1 cellular context compared by ENCODE assay signal in the genomic region with DNA sequence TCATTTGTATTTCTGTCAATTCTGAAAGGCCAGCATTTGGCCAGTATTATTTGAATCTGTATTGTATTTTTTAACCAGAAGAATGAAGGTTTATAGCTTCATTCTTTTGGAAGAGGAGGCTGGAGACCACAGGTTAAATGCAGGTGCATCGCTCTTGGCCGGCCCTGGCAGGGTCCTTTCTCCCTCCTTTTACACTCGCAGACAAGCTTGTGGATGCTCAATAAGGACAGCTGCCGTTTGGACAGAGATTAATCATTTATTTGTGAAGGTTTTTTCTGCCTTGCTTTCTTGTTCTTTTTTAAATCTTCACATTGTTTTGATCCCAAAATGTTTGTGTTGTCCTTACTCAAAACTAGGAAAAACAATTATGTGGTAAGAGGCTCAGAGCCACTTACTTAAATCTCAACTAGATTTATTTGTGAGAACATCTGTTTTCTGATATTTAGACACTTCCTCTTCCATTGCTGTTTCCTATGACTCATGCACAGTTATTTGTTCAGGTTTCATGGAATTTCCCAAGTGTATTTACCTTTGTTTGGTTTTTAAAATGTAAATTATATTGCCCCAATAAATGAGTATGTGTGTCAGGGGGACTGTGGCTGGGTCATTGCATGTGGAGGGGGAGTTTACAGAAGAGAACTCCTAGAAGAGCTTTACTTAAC.
A peak's percentile ranks its signal among the peaks of the same experiment; 100 is the strongest.
TF ChIP-seq lines count a peak whose summit lies in the region.

No MANE protein-coding gene starts in this region.

TF ChIP-seq in HEK293, 187 proteins besides CTCF, POLR2A, EP300 and RAD21 (continued from another document):
- TF ChIP-seq, protein P1, sequence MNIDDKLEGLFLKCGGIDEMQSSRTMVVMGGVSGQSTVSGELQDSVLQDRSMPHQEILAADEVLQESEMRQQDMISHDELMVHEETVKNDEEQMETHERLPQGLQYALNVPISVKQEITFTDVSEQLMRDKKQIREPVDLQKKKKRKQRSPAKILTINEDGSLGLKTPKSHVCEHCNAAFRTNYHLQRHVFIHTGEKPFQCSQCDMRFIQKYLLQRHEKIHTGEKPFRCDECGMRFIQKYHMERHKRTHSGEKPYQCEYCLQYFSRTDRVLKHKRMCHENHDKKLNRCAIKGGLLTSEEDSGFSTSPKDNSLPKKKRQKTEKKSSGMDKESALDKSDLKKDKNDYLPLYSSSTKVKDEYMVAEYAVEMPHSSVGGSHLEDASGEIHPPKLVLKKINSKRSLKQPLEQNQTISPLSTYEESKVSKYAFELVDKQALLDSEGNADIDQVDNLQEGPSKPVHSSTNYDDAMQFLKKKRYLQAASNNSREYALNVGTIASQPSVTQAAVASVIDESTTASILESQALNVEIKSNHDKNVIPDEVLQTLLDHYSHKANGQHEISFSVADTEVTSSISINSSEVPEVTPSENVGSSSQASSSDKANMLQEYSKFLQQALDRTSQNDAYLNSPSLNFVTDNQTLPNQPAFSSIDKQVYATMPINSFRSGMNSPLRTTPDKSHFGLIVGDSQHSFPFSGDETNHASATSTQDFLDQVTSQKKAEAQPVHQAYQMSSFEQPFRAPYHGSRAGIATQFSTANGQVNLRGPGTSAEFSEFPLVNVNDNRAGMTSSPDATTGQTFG (tag by site-specific recombination; IDR thresholded peaks at IDR 0.05; ENCODE audit: borderline replicate concordance) = 0 out of 2 replicates have a peak, but pooled peaks have one; percentile 33
- TF ChIP-seq, protein P2, sequence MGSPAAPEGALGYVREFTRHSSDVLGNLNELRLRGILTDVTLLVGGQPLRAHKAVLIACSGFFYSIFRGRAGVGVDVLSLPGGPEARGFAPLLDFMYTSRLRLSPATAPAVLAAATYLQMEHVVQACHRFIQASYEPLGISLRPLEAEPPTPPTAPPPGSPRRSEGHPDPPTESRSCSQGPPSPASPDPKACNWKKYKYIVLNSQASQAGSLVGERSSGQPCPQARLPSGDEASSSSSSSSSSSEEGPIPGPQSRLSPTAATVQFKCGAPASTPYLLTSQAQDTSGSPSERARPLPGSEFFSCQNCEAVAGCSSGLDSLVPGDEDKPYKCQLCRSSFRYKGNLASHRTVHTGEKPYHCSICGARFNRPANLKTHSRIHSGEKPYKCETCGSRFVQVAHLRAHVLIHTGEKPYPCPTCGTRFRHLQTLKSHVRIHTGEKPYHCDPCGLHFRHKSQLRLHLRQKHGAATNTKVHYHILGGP (tag by site-specific recombination; IDR thresholded peaks at IDR 0.05) = 0 out of 2 replicates have a peak, but pooled peaks have one; percentile 32
- no peak for TF ChIP-seq ZNF121 (tag by site-specific recombination; IDR thresholded peaks at IDR 0.05)
- TF ChIP-seq, protein P3, sequence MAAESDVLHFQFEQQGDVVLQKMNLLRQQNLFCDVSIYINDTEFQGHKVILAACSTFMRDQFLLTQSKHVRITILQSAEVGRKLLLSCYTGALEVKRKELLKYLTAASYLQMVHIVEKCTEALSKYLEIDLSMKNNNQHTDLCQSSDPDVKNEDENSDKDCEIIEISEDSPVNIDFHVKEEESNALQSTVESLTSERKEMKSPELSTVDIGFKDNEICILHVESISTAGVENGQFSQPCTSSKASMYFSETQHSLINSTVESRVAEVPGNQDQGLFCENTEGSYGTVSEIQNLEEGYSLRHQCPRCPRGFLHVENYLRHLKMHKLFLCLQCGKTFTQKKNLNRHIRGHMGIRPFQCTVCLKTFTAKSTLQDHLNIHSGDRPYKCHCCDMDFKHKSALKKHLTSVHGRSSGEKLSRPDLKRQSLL (tag by site-specific recombination; IDR thresholded peaks at IDR 0.05) = no peak
- 0 out of 2 replicates have a peak, but pooled peaks have one; percentile 39 for TF ChIP-seq YY2 (tag by site-specific recombination; IDR thresholded peaks at IDR 0.05)
- TF ChIP-seq, protein P4, sequence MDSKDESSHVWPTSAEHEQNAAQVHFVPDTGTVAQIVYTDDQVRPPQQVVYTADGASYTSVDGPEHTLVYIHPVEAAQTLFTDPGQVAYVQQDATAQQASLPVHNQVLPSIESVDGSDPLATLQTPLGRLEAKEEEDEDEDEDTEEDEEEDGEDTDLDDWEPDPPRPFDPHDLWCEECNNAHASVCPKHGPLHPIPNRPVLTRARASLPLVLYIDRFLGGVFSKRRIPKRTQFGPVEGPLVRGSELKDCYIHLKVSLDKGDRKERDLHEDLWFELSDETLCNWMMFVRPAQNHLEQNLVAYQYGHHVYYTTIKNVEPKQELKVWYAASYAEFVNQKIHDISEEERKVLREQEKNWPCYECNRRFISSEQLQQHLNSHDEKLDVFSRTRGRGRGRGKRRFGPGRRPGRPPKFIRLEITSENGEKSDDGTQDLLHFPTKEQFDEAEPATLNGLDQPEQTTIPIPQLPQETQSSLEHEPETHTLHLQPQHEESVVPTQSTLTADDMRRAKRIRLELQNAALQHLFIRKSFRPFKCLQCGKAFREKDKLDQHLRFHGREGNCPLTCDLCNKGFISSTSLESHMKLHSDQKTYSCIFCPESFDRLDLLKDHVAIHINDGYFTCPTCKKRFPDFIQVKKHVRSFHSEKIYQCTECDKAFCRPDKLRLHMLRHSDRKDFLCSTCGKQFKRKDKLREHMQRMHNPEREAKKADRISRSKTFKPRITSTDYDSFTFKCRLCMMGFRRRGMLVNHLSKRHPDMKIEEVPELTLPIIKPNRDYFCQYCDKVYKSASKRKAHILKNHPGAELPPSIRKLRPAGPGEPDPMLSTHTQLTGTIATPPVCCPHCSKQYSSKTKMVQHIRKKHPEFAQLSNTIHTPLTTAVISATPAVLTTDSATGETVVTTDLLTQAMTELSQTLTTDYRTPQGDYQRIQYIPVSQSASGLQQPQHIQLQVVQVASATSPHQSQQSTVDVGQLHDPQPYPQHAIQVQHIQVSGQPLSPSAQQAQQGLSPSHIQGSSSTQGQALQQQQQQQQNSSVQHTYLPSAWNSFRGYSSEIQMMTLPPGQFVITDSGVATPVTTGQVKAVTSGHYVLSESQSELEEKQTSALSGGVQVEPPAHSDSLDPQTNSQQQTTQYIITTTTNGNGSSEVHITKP (tag by site-specific recombination; IDR thresholded peaks at IDR 0.05) = peak; percentile 39; the same call in 1 of the 2 replicates
- TF ChIP-seq GFI1B (tag by site-specific recombination; IDR thresholded peaks at IDR 0.05) = peak; percentile 94
